In the genomic region with DNA sequence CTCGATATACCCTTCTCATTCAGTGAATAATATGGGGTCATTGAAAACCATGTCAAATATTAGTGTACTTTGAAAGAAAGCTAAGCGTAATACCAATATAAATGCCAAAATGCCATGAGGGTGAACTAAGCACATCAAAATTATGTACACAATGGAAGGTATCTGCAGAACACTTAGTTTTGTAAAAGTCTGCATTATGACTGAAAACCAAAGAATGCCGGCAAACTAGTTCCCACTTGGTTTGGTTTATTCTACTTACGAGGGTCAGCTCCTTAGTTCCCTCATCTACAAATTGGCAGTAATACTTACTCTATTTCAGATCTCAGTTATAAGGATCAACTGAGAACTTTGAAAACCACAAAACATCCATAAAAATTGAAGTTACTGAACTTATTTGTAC, we compare ENCODE assay signal across 1 cellular context.
TF ChIP-seq lines count a peak whose summit lies in the region.

No MANE protein-coding gene starts in this region.

TF ChIP-seq in GM23338, 12 proteins besides CTCF, POLR2A, EP300 and RAD21 (continued from another document):
- TF ChIP-seq JUNB (IDR thresholded peaks at IDR 0.05; ENCODE audit: unreplicated experiment) (no peak), CREB1 (CRISPR knock-in tag; IDR thresholded peaks at IDR 0.05; ENCODE audit: low read depth) (no peak)
- TF ChIP-seq, protein P1, sequence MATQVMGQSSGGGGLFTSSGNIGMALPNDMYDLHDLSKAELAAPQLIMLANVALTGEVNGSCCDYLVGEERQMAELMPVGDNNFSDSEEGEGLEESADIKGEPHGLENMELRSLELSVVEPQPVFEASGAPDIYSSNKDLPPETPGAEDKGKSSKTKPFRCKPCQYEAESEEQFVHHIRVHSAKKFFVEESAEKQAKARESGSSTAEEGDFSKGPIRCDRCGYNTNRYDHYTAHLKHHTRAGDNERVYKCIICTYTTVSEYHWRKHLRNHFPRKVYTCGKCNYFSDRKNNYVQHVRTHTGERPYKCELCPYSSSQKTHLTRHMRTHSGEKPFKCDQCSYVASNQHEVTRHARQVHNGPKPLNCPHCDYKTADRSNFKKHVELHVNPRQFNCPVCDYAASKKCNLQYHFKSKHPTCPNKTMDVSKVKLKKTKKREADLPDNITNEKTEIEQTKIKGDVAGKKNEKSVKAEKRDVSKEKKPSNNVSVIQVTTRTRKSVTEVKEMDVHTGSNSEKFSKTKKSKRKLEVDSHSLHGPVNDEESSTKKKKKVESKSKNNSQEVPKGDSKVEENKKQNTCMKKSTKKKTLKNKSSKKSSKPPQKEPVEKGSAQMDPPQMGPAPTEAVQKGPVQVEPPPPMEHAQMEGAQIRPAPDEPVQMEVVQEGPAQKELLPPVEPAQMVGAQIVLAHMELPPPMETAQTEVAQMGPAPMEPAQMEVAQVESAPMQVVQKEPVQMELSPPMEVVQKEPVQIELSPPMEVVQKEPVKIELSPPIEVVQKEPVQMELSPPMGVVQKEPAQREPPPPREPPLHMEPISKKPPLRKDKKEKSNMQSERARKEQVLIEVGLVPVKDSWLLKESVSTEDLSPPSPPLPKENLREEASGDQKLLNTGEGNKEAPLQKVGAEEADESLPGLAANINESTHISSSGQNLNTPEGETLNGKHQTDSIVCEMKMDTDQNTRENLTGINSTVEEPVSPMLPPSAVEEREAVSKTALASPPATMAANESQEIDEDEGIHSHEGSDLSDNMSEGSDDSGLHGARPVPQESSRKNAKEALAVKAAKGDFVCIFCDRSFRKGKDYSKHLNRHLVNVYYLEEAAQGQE (IDR thresholded peaks at IDR 0.05; ENCODE audit: unreplicated experiment) = no peak
